In the genomic region with DNA sequence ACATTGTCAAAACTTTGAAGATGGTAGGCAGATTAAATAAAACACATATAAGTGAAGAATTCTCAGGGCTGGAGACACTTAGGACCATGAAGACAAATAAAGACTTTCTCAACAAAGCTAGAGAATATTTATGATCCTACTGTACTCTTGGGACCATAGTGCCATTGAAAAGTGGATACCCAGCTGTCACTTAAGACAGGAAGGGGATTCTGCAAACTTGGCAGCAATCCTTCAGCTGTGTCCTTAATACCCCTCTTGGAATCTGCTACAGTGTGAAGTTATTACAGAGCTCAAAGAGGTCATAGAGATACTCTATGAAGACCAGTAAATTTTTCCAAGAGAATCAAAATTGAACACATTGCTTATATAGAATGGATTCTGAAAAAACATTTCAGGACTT, we compare ENCODE assay signal across 31 cellular contexts. TPM values are rescaled to one million over a fixed set of nuclear protein-coding genes. Genes with fewer than 3 reads are reported as not detected.
"Had no signal": no experiment of that assay in that cellular context is flagged by ENCODE, and none has a peak within 500 bp of the region (broad histone marks: within the 10 kb centered on the region; RNA-seq: fewer than 3 reads in every experiment).

No MANE protein-coding gene starts in this region.

- H3K9me3 Mint-ChIP-seq: activated CD4-positive, alpha-beta T cell treated with anti-CD3 and anti-CD28 coated beads, Interleukin-2, amount 10 ng/mL, durations not matched to agents 24 days and 14 days; activated CD8-positive, alpha-beta T cell treated with anti-CD3 and anti-CD28 coated beads for 36 hours; activated naive CD4-positive, alpha-beta T cell treated with anti-CD3 and anti-CD28 coated beads for 36 hours; activated naive CD4-positive, alpha-beta T cell treated with anti-CD3 and anti-CD28 coated beads, Interleukin-2, amount 50 U/mL, for 72 hours; activated T-helper 2 cell treated with anti-CD3 and anti-CD28 coated beads, Interferon-gamma antibody, Interleukin-2, Interleukin-4, amounts not matched to agents 10 μg/mL and 5 μg/mL and 100 μg/mL, durations not matched to agents 14 hours and 24 hours and 36 hours; T-helper 1 cell treated with Interleukin-12 subunit alpha and Interleukin-12 subunit beta and Interleukin-4 antibody, amounts not matched to agents 30 μg/mL and 1 μg/mL, for 36 hours; T-helper 2 cell treated with Interferon-gamma antibody and Interleukin-4, amounts not matched to agents 5 μg/mL and 100 μg/mL, for 36 hours had no signal

- H3K9ac ChIP-seq: SK-N-SH had no signal

- H3K27ac ChIP-seq: adrenal gland, SJSA1 had no signal

- H3K4me2 ChIP-seq: SK-N-SH had no signal

- H3K4me3 Mint-ChIP-seq: activated CD4-positive, alpha-beta T cell treated with anti-CD3 and anti-CD28 coated beads, Interleukin-2, amount 10 ng/mL, durations not matched to agents 24 days and 14 days; activated CD8-positive, alpha-beta T cell treated with anti-CD3 and anti-CD28 coated beads for 36 hours; activated naive CD4-positive, alpha-beta T cell treated with anti-CD3 and anti-CD28 coated beads for 36 hours; brain; T-helper 1 cell treated with Interleukin-12 subunit alpha and Interleukin-12 subunit beta and Interleukin-4 antibody, amounts not matched to agents 30 μg/mL and 1 μg/mL, for 36 hours; T-helper 2 cell treated with Interferon-gamma antibody and Interleukin-4, amounts not matched to agents 5 μg/mL and 100 μg/mL, for 36 hours had no signal

- DNase-seq: activated CD4-positive, alpha-beta T cell treated with anti-CD3 and anti-CD28 coated beads, Interleukin-2, amount 10 ng/mL, durations not matched to agents 24 days and 14 days; activated CD4-positive, alpha-beta T cell treated with anti-CD3 and anti-CD28 coated beads, Interleukin-2, amount 50 U/mL, for 4 hours; activated CD8-positive, alpha-beta T cell treated with anti-CD3 and anti-CD28 coated beads for 36 hours; activated gamma-delta T cell treated with Interleukin-2 at 50 U/mL for 16 hours; activated naive CD4-positive, alpha-beta T cell treated with anti-CD3 and anti-CD28 coated beads for 36 hours; activated T-cell treated with anti-CD3 and anti-CD28 coated beads, Interleukin-2, amount 50 U/mL, for 1 hour; adrenal gland; caudate nucleus; cerebellar nuclear complex; KG1; MM.1S; MV-4-11; NCI-H1105; NCI-H1417 treated with DMSO at 0.1 percent for 48 hours; NCI-H1930; NCI-H2081 treated with DMSO at 0.1 percent for 48 hours; NCI-H2171 treated with DMSO at 0.1 percent for 48 hours; NCI-H2227 treated with DMSO at 0.1 percent for 48 hours; NCI-H446; NCI-H510A treated with DMSO at 0.1 percent for 48 hours; NCI-H526 treated with DMSO at 0.1 percent for 48 hours; NCI-H774; SHP77; SK-N-SH had no signal

- H3K4me3 ChIP-seq: adrenal gland, SJSA1 had no signal

- H3K36me3 ChIP-seq: adrenal gland had no signal

- H3K27me3 ChIP-seq: adrenal gland, SJSA1 had no signal

- ATAC-seq: activated CD8-positive, alpha-beta T cell treated with anti-CD3 and anti-CD28 coated beads for 36 hours; activated naive CD4-positive, alpha-beta T cell treated with anti-CD3 and anti-CD28 coated beads, Interleukin-2, amount 50 U/mL, for 72 hours; Panc1 had no signal

- H3K36me3 Mint-ChIP-seq: activated naive CD4-positive, alpha-beta T cell treated with anti-CD3 and anti-CD28 coated beads, Interleukin-2, amount 50 U/mL, for 72 hours had no signal

- H3K4me1 Mint-ChIP-seq: activated CD4-positive, alpha-beta T cell treated with anti-CD3 and anti-CD28 coated beads, Interleukin-2, amount 10 ng/mL, durations not matched to agents 24 days and 14 days had no signal

- H3K4me1 ChIP-seq: adrenal gland, SJSA1 had no signal

- H3K27me3 Mint-ChIP-seq: brain had no signal

- H3K27ac Mint-ChIP-seq: activated CD4-positive, alpha-beta T cell treated with anti-CD3 and anti-CD28 coated beads, Interleukin-2, amount 10 ng/mL, durations not matched to agents 24 days and 14 days; activated CD8-positive, alpha-beta T cell treated with anti-CD3 and anti-CD28 coated beads for 36 hours; activated naive CD4-positive, alpha-beta T cell treated with anti-CD3 and anti-CD28 coated beads for 36 hours; activated naive CD4-positive, alpha-beta T cell treated with anti-CD3 and anti-CD28 coated beads, Interleukin-2, amount 50 U/mL, for 72 hours; activated T-helper 2 cell treated with anti-CD3 and anti-CD28 coated beads, Interferon-gamma antibody, Interleukin-2, Interleukin-4, amounts not matched to agents 10 μg/mL and 5 μg/mL and 100 μg/mL, durations not matched to agents 14 hours and 24 hours and 36 hours; brain; T-helper 1 cell treated with Interleukin-12 subunit alpha and Interleukin-12 subunit beta and Interleukin-4 antibody, amounts not matched to agents 30 μg/mL and 1 μg/mL, for 36 hours; T-helper 2 cell treated with Interferon-gamma antibody and Interleukin-4, amounts not matched to agents 5 μg/mL and 100 μg/mL, for 36 hours had no signal

- H3K9me3 ChIP-seq: SJSA1, SK-N-SH had no signal

RNA-seq across cellular contexts. Expression of gene PDE5A, which starts 24.3 kb away (rescaled TPM):
- total RNA-seq: activated CD4-positive, alpha-beta T cell treated with anti-CD3 and anti-CD28 coated beads, Interleukin-2, amount 10 ng/mL, durations not matched to agents 24 days and 14 days had no signal
